27 cellular contexts compared by ENCODE assay signal in the genomic region with DNA sequence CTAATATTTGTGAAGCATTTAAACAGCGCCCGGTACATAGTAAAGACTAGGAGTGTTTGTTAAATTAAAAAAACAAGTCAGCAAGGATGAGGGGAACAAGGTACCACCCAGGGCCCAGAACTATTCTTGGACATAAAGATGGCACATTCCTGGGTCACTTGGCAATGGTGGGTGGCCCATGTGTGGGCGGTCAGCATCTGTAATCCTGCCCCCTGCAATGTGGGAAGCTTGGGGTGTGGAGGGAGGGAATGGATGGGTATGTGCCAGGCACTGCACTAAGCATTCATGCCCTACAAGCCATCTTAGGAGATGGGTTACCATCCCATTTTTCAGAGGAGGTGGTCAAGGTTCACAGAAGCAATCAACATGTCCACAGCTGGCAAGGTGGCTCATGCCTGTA.
"Had no signal": no experiment of that assay in that cellular context is flagged by ENCODE, and none has a peak within 500 bp of the region (broad histone marks: within the 10 kb centered on the region; RNA-seq: fewer than 3 reads in every experiment).

No MANE protein-coding gene starts in this region.

- DNase-seq: naive thymus-derived CD8-positive, alpha-beta T cell; nephron progenitor cell; nucleus accumbens; pancreas; retina; right lobe of liver; sigmoid colon; small intestine; stimulated activated CD4-positive, alpha-beta T cell treated with anti-CD3 and anti-CD28 coated beads, Interleukin-15, amount 100 ng/mL, for 24 hours; stimulated activated CD4-positive, alpha-beta T cell treated with anti-CD3 and anti-CD28 coated beads, Interleukin-2, amount 100 ng/mL, for 24 hours; stimulated activated CD4-positive, alpha-beta T cell treated with anti-CD3 and anti-CD28 coated beads, Interleukin-2, amount 100 ng/mL, for 48 hours; stimulated activated CD4-positive, alpha-beta T cell treated with anti-CD3 and anti-CD28 coated beads, Interleukin-4, amount 100 ng/mL, for 24 hours; stimulated activated naive CD4-positive, alpha-beta T cell; stimulated activated naive CD8-positive, alpha-beta T cell treated with anti-CD3 and anti-CD28 coated beads, Interleukin-15, amount 100 ng/mL, for 72 hours; stimulated activated naive CD8-positive, alpha-beta T cell treated with anti-CD3 and anti-CD28 coated beads, Interleukin-15, Interleukin-2, amounts not matched to agents 100 U/mL and 50 U/mL, for 24 hours; substantia nigra; testis; tibial artery; transverse colon; upper lobe of right lung; uterus had no signal

- H3K27ac ChIP-seq: neutrophil, pancreas, prostate gland, right atrium auricular region, right lobe of liver, sigmoid colon, suprapubic skin, testis, tibial artery, transverse colon, upper lobe of right lung, uterus had no signal

- ATAC-seq: naive thymus-derived CD8-positive, alpha-beta T cell; natural killer cell treated with Interleukin-12 subunit alpha and Interleukin-12 subunit beta and Interleukin-15 and Interleukin-18, amount 100 ng/mL, for 72 hours; right lobe of liver; stimulated activated effector memory CD8-positive, alpha-beta T cell treated with anti-CD3 and anti-CD28 coated beads, Interleukin-12 subunit alpha, Interleukin-12 subunit beta, amount 100 ng/mL, for 72 hours; stimulated activated naive CD8-positive, alpha-beta T cell treated with anti-CD3 and anti-CD28 coated beads, Interleukin-15, amount 100 ng/mL, for 72 hours; stimulated activated naive CD8-positive, alpha-beta T cell treated with anti-CD3 and anti-CD28 coated beads, Interleukin-15, Interleukin-2, amounts not matched to agents 100 U/mL and 50 U/mL, for 24 hours; upper lobe of right lung had no signal

- H3K4me3 ChIP-seq: pancreas, prostate gland, right atrium auricular region, right lobe of liver, sigmoid colon, suprapubic skin, testis, tibial artery, transverse colon, upper lobe of right lung, uterus had no signal

- FAIRE-seq: pancreas, small intestine had no signal

- H3K4me1 ChIP-seq: pancreas, prostate gland, right lobe of liver, upper lobe of right lung, uterus had no signal

- H3K36me3 ChIP-seq: neutrophil, pancreas, prostate gland, right atrium auricular region, right lobe of liver, sigmoid colon, suprapubic skin, tibial artery, transverse colon, upper lobe of right lung, uterus had no signal

- H3K9me3 ChIP-seq: neutrophil, pancreas, prostate gland, right atrium auricular region, right lobe of liver, sigmoid colon, suprapubic skin, testis, tibial artery, transverse colon, upper lobe of right lung, uterus had no signal

- H3K27me3 ChIP-seq: pancreas, right atrium auricular region, right lobe of liver, sigmoid colon, suprapubic skin, testis, tibial artery, transverse colon, upper lobe of right lung, uterus had no signal
